In the genomic region with DNA sequence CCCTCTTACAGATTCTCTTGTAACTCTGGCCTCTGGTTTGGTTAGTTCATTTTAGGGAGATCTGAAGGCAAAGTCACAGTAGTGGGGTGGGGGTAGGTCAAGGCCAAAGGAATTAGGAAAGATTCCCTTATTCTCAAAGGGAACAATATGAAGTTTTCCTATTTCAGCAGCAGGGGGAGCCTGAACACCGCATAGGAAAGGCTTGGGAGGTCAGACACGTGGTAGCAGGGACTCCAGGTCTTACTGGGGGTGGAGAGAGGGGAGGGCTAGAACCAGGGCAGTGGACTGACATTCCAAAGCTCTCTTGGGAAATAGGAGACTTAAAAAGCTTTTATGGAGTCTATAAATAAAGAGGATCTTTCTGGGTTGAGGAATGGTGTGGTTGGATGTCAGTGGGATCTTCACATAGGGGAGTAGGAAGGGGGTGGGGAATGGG, we compare ENCODE assay signal across 8 cellular contexts. TPM values are rescaled to one million over a fixed set of nuclear protein-coding genes. Genes with fewer than 3 reads are reported as not detected.
A peak's percentile ranks its signal among the peaks of the same experiment; 100 is the strongest.
DNase-seq lines count a peak whose midpoint lies in the region; ATAC-seq and TF ChIP-seq lines count a peak whose summit lies in the region.

No MANE protein-coding gene starts in this region.

- no peaks in the 10 kb centered on the region for H3K27me3 ChIP-seq in mammary epithelial cell (ENCODE audit: insufficient read depth, low read length)
- H3K27me3 ChIP-seq in iPS-15b (ENCODE audit: control insufficient read depth, insufficient read depth, low read length) = no peaks in the 10 kb centered on the region
- no peaks in the 10 kb centered on the region for H3K27me3 ChIP-seq in sigmoid colon

- peak overlapping the region; percentile 77 for H3K27ac ChIP-seq in mammary epithelial cell (ENCODE audit: insufficient read depth, low read depth, low read length)
- H3K27ac ChIP-seq in sigmoid colon = peak overlapping the region; percentile 87 to 98 (median 94)

- H3K4me2 ChIP-seq in mammary epithelial cell (ENCODE audit: insufficient read depth, low read depth, low read length) = peak overlapping the region; percentile 91

- TF ChIP-seq EP300 in sigmoid colon (IDR thresholded peaks at IDR 0.05) = peak in 1 of 4 donors; percentile 19

- no TSS peak for BruUV-seq in mammary epithelial cell (replicated peaks; lab: Mats Ljungman, UMichigan)

- dilution Hi-C loops in mammary epithelial cell (cut with HindIII; ENCODE audit: low sequenced_read_pairs) = loop anchor here (5.0 kb wide), 2 partner anchors 48 to 103 kb away; partner anchors contain the start of genes NABP2 and RNF41

- H3K9me3 ChIP-seq in mammary epithelial cell (replicated peaks; ENCODE audit: insufficient read depth, low read length) (no peaks in the 10 kb centered on the region), iPS-15b (ENCODE audit: control insufficient read depth, insufficient read depth, low read length) (no peaks in the 10 kb centered on the region), sigmoid colon (no peaks in the 10 kb centered on the region)

- peak; percentile 40 for DNase-seq in NK-92 treated with Interleukin-12 subunit alpha and Interleukin-12 subunit beta, amount 100 ng/mL, for 24 hours (lab: John Stamatoyannopoulos, UW)
- DNase-seq in NK-92 (lab: John Stamatoyannopoulos, UW; ENCODE audit: unreplicated experiment) = no peak
- DNase-seq in NCI-H2081 treated with DMSO at 0.1 percent for 48 hours (lab: John Stamatoyannopoulos, UW) = peak; percentile 40
- DNase-seq in T-helper 22 cell (ENCODE audit: low read depth) = peak; percentile 32
- DNase-seq in mammary epithelial cell = peak; percentile 70
- DNase-seq in sigmoid colon = peak; percentile 94

- no peaks in the 10 kb centered on the region for H4K20me1 ChIP-seq in mammary epithelial cell (ENCODE audit: insufficient read depth, low read length)

- TF ChIP-seq POLR2A in sigmoid colon (IDR thresholded peaks at IDR 0.05) = no peak

- TF ChIP-seq CTCF in mammary epithelial cell (conservative IDR thresholded peaks at IDR 0.05 in 1 of 2, IDR thresholded peaks at IDR 0.05 in 1 of 2; ENCODE audit: extremely low read depth in 1 of 2, insufficient read depth in 1 of 2, low read depth in 1 of 2, low read length in 2 of 2) (peak; percentile 74 to 80), sigmoid colon (IDR thresholded peaks at IDR 0.05) (peak; percentile 71 to 93 (median 82))

- 0% methylated on average over 2 of the region's 2 CpGs for WGBS in mammary epithelial cell (ENCODE audit: low coverage, missing lambda C conversion rate)
- 0 to 1% methylated on average over 2 of the region's 2 CpGs for WGBS in sigmoid colon, 2 donors

- in situ Hi-C loops in mammary epithelial cell (cut with MboI; ENCODE audit: low sequenced_read_pairs in 2 of 2) = loop anchor here (5.0 to 10.0 kb wide), 2 partner anchors 72 to 75 kb away; partner anchors contain the start of gene RPS26 (in 1 of the 2)

- ATAC-seq in HG03432 (IDR thresholded peaks at IDR 0.05; ENCODE audit: unreplicated experiment) = no peak

- H3K4me1 ChIP-seq in mammary epithelial cell (ENCODE audit: insufficient read depth, low read length) = peaks cover 31% of the 10 kb centered on the region
- peaks cover 9% of the 10 kb centered on the region for H3K4me1 ChIP-seq in iPS-15b (ENCODE audit: control insufficient read depth, insufficient read depth, low read length)
- H3K4me1 ChIP-seq in sigmoid colon = peaks cover 0 to 46% (median 30%) of the 10 kb centered on the region in 4 donors

- intact Hi-C loops in mammary epithelial cell (cut with micrococcal nuclease) (loop anchor here (1.0 to 2.0 kb wide), 9 partner anchors 39 to 381 kb away; partner anchors contain the start of genes ANKRD52, MYL6, NABP2 and STAT2), sigmoid colon (cut with DNase I) (loop anchor here (1.0 to 5.0 kb wide), 4 partner anchors 39 to 1403 kb away; partner anchors contain the start of genes DDIT3, MBD6, MYL6 and NABP2)

- H3K4me3 ChIP-seq in mammary epithelial cell (replicated peaks in 1 of 3; ENCODE audit: insufficient read depth in 1 of 3, low read depth in 2 of 3, low read length in 3 of 3) (peak overlapping the region in 2 of 3 experiments; percentile 45 to 77), iPS-15b (ENCODE audit: low read depth, low read length) (peak overlapping the region; percentile 78), sigmoid colon (no peak overlapping the region)

- peak overlapping the region; percentile 64 for H2AFZ ChIP-seq in mammary epithelial cell (ENCODE audit: low read depth, low read length)

- CTCF ChIA-PET in mammary epithelial cell (lab: Charles Lee; ENCODE audit: low non-redundant PET) = interaction anchor here (0.6 to 2.3 kb wide), 4 partner anchors 68 to 1868 kb away, joined by 3 to 39 read pairs (median 5); partner anchors contain the start of gene SMARCC2

- peak overlapping the region; percentile 77 for H3K9ac ChIP-seq in mammary epithelial cell (ENCODE audit: insufficient read depth, low read length)
- H3K9ac ChIP-seq in iPS-15b (ENCODE audit: low read depth, low read length) = no peak overlapping the region

- H3K36me3 ChIP-seq in mammary epithelial cell (ENCODE audit: insufficient read depth, low read length) (peaks cover 4% of the 10 kb centered on the region), iPS-15b (ENCODE audit: control insufficient read depth, insufficient read depth, low read length) (peaks cover 7% of the 10 kb centered on the region), sigmoid colon (peaks cover 10 to 23% (median 13%) of the 10 kb centered on the region in 4 donors)

- peaks cover 21% of the 10 kb centered on the region for H3K79me2 ChIP-seq in mammary epithelial cell (ENCODE audit: insufficient read depth, low read length)

RNA-seq across cellular contexts. Expression of gene ZC3H10, which starts 1.3 kb away (rescaled TPM):
- total RNA-seq in mammary epithelial cell (1 to 10 TPM; 2.7 TPM), sigmoid colon (1 to 10 TPM; 3.9 to 6.9 (median 4.8) TPM)
- polyA plus RNA-seq in mammary epithelial cell (0.87 TPM), sigmoid colon (1 to 10 TPM; 1.2 to 3.8 (median 1.4) TPM)
- polyA minus RNA-seq in mammary epithelial cell = 2.1 TPM

RNA-seq across cellular contexts. Expression of gene RPL41, which starts 2.9 kb away (rescaled TPM):
- total RNA-seq in mammary epithelial cell = 1,000 to 10,000 TPM in 1 of 2 donors, 100 to 1,000 TPM in 1; 847 to 3,248 TPM
- 7,406 TPM for polyA plus RNA-seq in mammary epithelial cell
- 2,718 TPM for polyA minus RNA-seq in mammary epithelial cell
- 1,000 to 10,000 TPM; 1,926 to 5,407 (median 3,655) TPM for total RNA-seq in sigmoid colon
- polyA plus RNA-seq in sigmoid colon = 1,000 to 10,000 TPM; 6,021 to 9,845 (median 6,338) TPM

RNA-seq across cellular contexts. Expression of gene ESYT1, which starts 8.7 kb away (rescaled TPM):
- total RNA-seq in mammary epithelial cell = 100 to 1,000 TPM; 166 to 366 TPM
- 236 TPM for polyA plus RNA-seq in mammary epithelial cell
- polyA minus RNA-seq in mammary epithelial cell = 447 TPM
- total RNA-seq in sigmoid colon = 100 to 1,000 TPM in 1 of 4 donors, 10 to 100 TPM in 3; 67.6 to 102 (median 88.7) TPM
- 10 to 100 TPM in 2 of 3 donors, 1 to 10 TPM in 1; 9.0 to 73.9 (median 13.8) TPM for polyA plus RNA-seq in sigmoid colon

RNA-seq across cellular contexts. Expression of gene PA2G4, which starts 15.0 kb away (rescaled TPM):
- total RNA-seq in mammary epithelial cell (100 to 1,000 TPM; 127 to 221 TPM), sigmoid colon (100 to 1,000 TPM in 3 of 4 donors, 10 to 100 TPM in 1; 52.9 to 157 (median 110) TPM)
- polyA plus RNA-seq in mammary epithelial cell (425 TPM), sigmoid colon (100 to 1,000 TPM in 1 of 3 donors, 10 to 100 TPM in 2; 68.4 to 136 (median 73.9) TPM)
- polyA minus RNA-seq in mammary epithelial cell = 106 TPM

RNA-seq across cellular contexts. Expression of gene MYL6B, which starts 33.0 kb away (rescaled TPM):
- 10 to 100 TPM; 24.7 to 57.1 TPM for total RNA-seq in mammary epithelial cell
- 50.1 TPM for polyA plus RNA-seq in mammary epithelial cell
- 32.8 TPM for polyA minus RNA-seq in mammary epithelial cell
- total RNA-seq in sigmoid colon = 10 to 100 TPM; 37.7 to 90.6 (median 64.1) TPM
- polyA plus RNA-seq in sigmoid colon = 10 to 100 TPM; 26.4 to 63.7 (median 32.3) TPM

Comparison
In these comparisons a context has a peak if more than half of its experiments do, and no peak if none do; other contexts are left out.
1. H3K4me3 ChIP-seq: peak in mammary epithelial cell (2 of 3) and iPS-15b (single experiment); none in sigmoid colon (0 of 4).